ENCODE assay signal across 16 cellular contexts in the genomic region with DNA sequence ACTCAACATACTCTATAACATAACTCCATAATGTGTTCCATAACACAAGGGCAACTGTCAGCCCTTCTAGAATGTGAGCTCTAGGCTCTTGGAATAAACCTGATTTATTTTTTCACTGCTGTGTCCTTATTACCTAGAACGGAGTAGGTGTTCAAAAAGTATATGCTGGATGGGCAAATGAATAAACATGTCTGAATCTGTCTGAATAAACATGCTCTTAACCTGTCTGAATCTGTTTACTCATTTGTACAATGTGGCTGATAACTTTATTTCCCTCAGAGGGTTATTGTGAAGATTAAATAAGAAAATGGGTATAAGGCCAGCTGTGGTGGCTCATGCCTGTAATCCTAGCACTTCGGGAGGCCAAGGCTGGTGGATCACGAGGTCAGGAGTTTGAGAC.
"Had no signal": no experiment of that assay in that cellular context is flagged by ENCODE, and none has a peak within 500 bp of the region (broad histone marks: within the 10 kb centered on the region; RNA-seq: fewer than 3 reads in every experiment).

No MANE protein-coding gene starts in this region.

- H3K9me3 ChIP-seq: spleen had no signal

- H3K27ac ChIP-seq: foreskin keratinocyte, hepatocyte, spleen had no signal

- H3K27me3 Mint-ChIP-seq: stimulated activated naive CD8-positive, alpha-beta T cell treated with anti-CD3 and anti-CD28 coated beads, Interleukin-15, amount 100 ng/mL, for 72 hours had no signal

- H3K4me2 ChIP-seq: hepatocyte had no signal

- H3K27ac Mint-ChIP-seq: stimulated activated naive B cell treated with anti-CD40 and anti-IgM and Interleukin-4, amounts not matched to agents 10 μg/mL and 1 μg/mL and 100 μg/mL, for 72 hours had no signal

- H3K4me3 ChIP-seq: hepatocyte, spleen had no signal

- H3K27me3 ChIP-seq: foreskin keratinocyte, hepatocyte, spleen had no signal

- H2AFZ ChIP-seq: hepatocyte had no signal

- H3K79me2 ChIP-seq: hepatocyte had no signal

- H3K36me3 ChIP-seq: spleen had no signal

- H3K4me3 Mint-ChIP-seq: naive thymus-derived CD4-positive, alpha-beta T cell; neural crest cell; stimulated activated naive B cell treated with anti-CD40 and anti-IgM and Interleukin-4, amounts not matched to agents 10 μg/mL and 1 μg/mL and 100 μg/mL, for 72 hours; stimulated activated naive CD8-positive, alpha-beta T cell treated with anti-CD3 and anti-CD28 coated beads, Interleukin-15, amount 100 ng/mL, for 72 hours had no signal

- ATAC-seq: foreskin keratinocyte; naive thymus-derived CD4-positive, alpha-beta T cell; sciatic nerve; stimulated activated naive B cell treated with anti-CD40 and anti-IgM and Interleukin-4, amounts not matched to agents 10 μg/mL and 1 μg/mL and 100 μg/mL, for 72 hours; stimulated activated naive CD8-positive, alpha-beta T cell treated with anti-CD3 and anti-CD28 coated beads, Interleukin-15, amount 100 ng/mL, for 72 hours had no signal

- H3K9me3 Mint-ChIP-seq: neural crest cell had no signal

- DNase-seq: cortex of kidney; effector memory CD4-positive, alpha-beta T cell; kidney glomerular epithelial cell; naive thymus-derived CD4-positive, alpha-beta T cell; posterior cingulate gyrus; spleen; stimulated activated CD4-positive, alpha-beta T cell treated with anti-CD3 and anti-CD28 coated beads, Interleukin-15, amount 100 ng/mL, for 24 hours; stimulated activated CD4-positive, alpha-beta T cell treated with anti-CD3 and anti-CD28 coated beads, Interleukin-1b, Interleukin-23, amount 100 ng/mL, for 48 hours; stimulated activated CD4-positive, alpha-beta T cell treated with anti-CD3 and anti-CD28 coated beads, Interleukin-4, amount 100 ng/mL, for 24 hours; stimulated activated naive B cell treated with anti-CD40 and anti-IgM and Interleukin-4, amounts not matched to agents 10 μg/mL and 1 μg/mL and 100 μg/mL, for 72 hours; stimulated activated naive CD8-positive, alpha-beta T cell treated with anti-CD3 and anti-CD28 coated beads, Interleukin-15, amount 100 ng/mL, for 72 hours; trophoblast cell had no signal
